ENCODE assay signal across 10 cellular contexts in the genomic region with DNA sequence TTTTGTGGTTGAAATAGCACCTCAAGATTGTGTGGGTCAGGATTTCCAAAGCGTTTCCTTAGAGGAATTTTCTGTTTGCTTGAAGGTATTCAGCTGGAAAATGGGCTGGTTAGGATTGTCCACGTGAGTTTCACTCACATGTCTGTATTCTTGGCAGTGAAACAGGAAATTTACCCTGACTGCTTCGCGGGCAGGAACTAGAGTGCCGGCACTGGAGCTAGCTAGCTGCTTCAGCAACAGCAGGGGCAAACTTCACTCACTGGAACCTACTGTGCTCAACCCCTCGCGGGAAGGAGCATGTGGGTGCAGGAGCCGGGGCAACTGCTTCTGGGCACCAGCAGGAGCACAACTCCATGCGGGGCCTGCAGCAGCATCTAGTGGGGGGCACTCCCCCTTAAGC. TPM values are rescaled to one million over a fixed set of nuclear protein-coding genes. Genes with fewer than 3 reads are reported as not detected.
DNase-seq lines count a peak whose midpoint lies in the region; ATAC-seq and TF ChIP-seq lines count a peak whose summit lies in the region.
"Had no signal": no experiment of that assay in that cellular context is flagged by ENCODE, and none has a peak within 500 bp of the region (broad histone marks: within the 10 kb centered on the region; RNA-seq: fewer than 3 reads in every experiment).

No MANE protein-coding gene starts in this region.

- H3K9me3 Mint-ChIP-seq in activated B cell treated with CpG ODN at 0.5 μM for 24 hours, result no peaks in the 10 kb centered on the region
- H3K9me3 Mint-ChIP-seq: CD8-positive, alpha-beta memory T cell had no signal

- intact Hi-C loops in activated B cell treated with CpG ODN at 0.5 μM for 24 hours (cut with micrococcal nuclease), result no loop called here

- H3K4me1 Mint-ChIP-seq in activated B cell treated with CpG ODN at 0.5 μM for 24 hours, result peaks cover 22% of the 10 kb centered on the region

- CTCF ChIA-PET in activated B cell treated with CpG ODN at 0.5 μM for 24 hours (lab: Charles Lee), result interaction anchor here (1.3 kb wide), 1 partner anchor 42 kb away, joined by 3 read pairs; no protein-coding TSS in a partner anchor

- H3K27ac Mint-ChIP-seq in activated B cell treated with CpG ODN at 0.5 μM for 24 hours, result no peak overlapping the region

- no peak for TF ChIP-seq CTCF in activated B cell treated with CpG ODN at 0.5 μM for 24 hours (IDR thresholded peaks at IDR 0.05)

- H3K27me3 Mint-ChIP-seq in activated B cell treated with CpG ODN at 0.5 μM for 24 hours, result peaks cover 4% of the 10 kb centered on the region

- H3K4me3 Mint-ChIP-seq in activated B cell treated with CpG ODN at 0.5 μM for 24 hours, result no peak overlapping the region

- POLR2A ChIA-PET in activated B cell treated with CpG ODN at 0.5 μM for 24 hours (lab: Charles Lee), result interaction anchor here (0.6 kb wide), 1 partner anchor 15 kb away, joined by 5 read pairs; no protein-coding TSS in a partner anchor

- DNase-seq in HK-2 (ENCODE audit: unreplicated experiment) (peak; percentile 60), activated B cell treated with CpG ODN at 0.5 μM for 24 hours (no peak), glomerular visceral epithelial cell (ENCODE audit: extremely low spot score) (peak; percentile 66), NCI-H524 (lab: John Stamatoyannopoulos, UW) (no peak), mucosa of gallbladder (ENCODE audit: low spot score) (no peak)
- peak; percentile 5 for DNase-seq in stimulated activated CD4-positive, alpha-beta T cell treated with anti-CD3 and anti-CD28 coated beads, Interleukin-4, amount 100 ng/mL, for 1 hour
- DNase-seq: retina, SW 1271 had no signal

- ATAC-seq in activated B cell treated with CpG ODN at 0.5 μM for 24 hours (ENCODE audit: low read depth) (peak; percentile 18), HG02840 (IDR thresholded peaks at IDR 0.05; ENCODE audit: low FRiP score, unreplicated experiment) (no peak)

- H3K36me3 Mint-ChIP-seq in activated B cell treated with CpG ODN at 0.5 μM for 24 hours (ENCODE audit: low read depth), result no peaks in the 10 kb centered on the region
- H3K36me3 Mint-ChIP-seq: CD8-positive, alpha-beta memory T cell had no signal

RNA-seq across cellular contexts. Expression of a gene that starts 38.0 kb away (rescaled TPM):
- total RNA-seq in activated B cell treated with CpG ODN at 0.5 μM for 24 hours, result 0.09 and 0.17 TPM in 2 replicates
- 0.26 TPM for total RNA-seq in mucosa of gallbladder

Comparison
In these comparisons a context has a peak if more than half of its experiments do, and no peak if none do; other contexts are left out.
1. DNase-seq: peak in HK-2 (single experiment), glomerular visceral epithelial cell (single experiment) and stimulated activated CD4-positive, alpha-beta T cell treated with anti-CD3 and anti-CD28 coated beads, Interleukin-4, amount 100 ng/mL, for 1 hour (single experiment); none in activated B cell treated with CpG ODN at 0.5 μM for 24 hours (single experiment), NCI-H524 (0 of 2) and mucosa of gallbladder (single experiment).